Comparison of ENCODE assay signal across 19 cellular contexts in genomic region chr3:99678926-99679325, GRCh38. TPM values are rescaled to one million over a fixed set of nuclear protein-coding genes. Genes with fewer than 3 reads are reported as not detected.
"Had no signal": no experiment of that assay in that cellular context is flagged by ENCODE, and none has a peak within 500 bp of the region (broad histone marks: within the 10 kb centered on the region; RNA-seq: fewer than 3 reads in every experiment).

No MANE protein-coding gene starts in this region.

- H3K4me3 ChIP-seq: dorsolateral prefrontal cortex, suprapubic skin, upper lobe of left lung had no signal

- H3K4me2 ChIP-seq: SK-N-SH had no signal

- H3K9me3 ChIP-seq: SK-N-SH, suprapubic skin, upper lobe of left lung had no signal

- H3K4me1 ChIP-seq: suprapubic skin had no signal

- H3K27me3 ChIP-seq: suprapubic skin, upper lobe of left lung had no signal

- DNase-seq: activated CD4-positive, alpha-beta T cell treated with anti-CD3 and anti-CD28 coated beads, Interleukin-2, amount 10 ng/mL, durations not matched to agents 7 days and 5 days; activated CD8-positive, alpha-beta memory T cell treated with anti-CD3 and anti-CD28 coated beads, Interleukin-2, amount 50 U/mL, for 48 hours; activated gamma-delta T cell; activated T-cell treated with anti-CD3 and anti-CD28 coated beads, Interleukin-2, amount 50 U/mL, for 72 hours; amygdala; cerebellar nuclear complex; dorsolateral prefrontal cortex; erythroblast; hippocampal formation; kidney; naive thymus-derived CD4-positive, alpha-beta T cell; SK-N-SH; small intestine; stimulated activated CD4-positive, alpha-beta T cell treated with anti-CD3 and anti-CD28 coated beads, Interleukin-4, amount 100 ng/mL, for 24 hours; stimulated activated naive CD8-positive, alpha-beta T cell treated with anti-CD3 and anti-CD28 coated beads, Interleukin-15, Interleukin-2, amounts not matched to agents 100 U/mL and 50 U/mL, for 24 hours; T-cell; T-helper 9 cell; upper lobe of left lung had no signal

- H3K36me3 ChIP-seq: suprapubic skin, upper lobe of left lung had no signal

- H3K9ac ChIP-seq: SK-N-SH had no signal

- ATAC-seq: activated T-cell treated with anti-CD3 and anti-CD28 coated beads, Interleukin-2, amount 50 U/mL, for 72 hours; naive thymus-derived CD4-positive, alpha-beta T cell; stimulated activated naive CD8-positive, alpha-beta T cell treated with anti-CD3 and anti-CD28 coated beads, Interleukin-15, Interleukin-2, amounts not matched to agents 100 U/mL and 50 U/mL, for 24 hours; T-cell had no signal

- H3K27ac ChIP-seq: dorsolateral prefrontal cortex had no signal

RNA-seq across cellular contexts. Expression of gene COL8A1, which starts 40.5 kb away (rescaled TPM):
- polyA plus RNA-seq: naive thymus-derived CD4-positive, alpha-beta T cell had no signal
